Comparison of ENCODE assay signal across 23 cellular contexts in the genomic region with DNA sequence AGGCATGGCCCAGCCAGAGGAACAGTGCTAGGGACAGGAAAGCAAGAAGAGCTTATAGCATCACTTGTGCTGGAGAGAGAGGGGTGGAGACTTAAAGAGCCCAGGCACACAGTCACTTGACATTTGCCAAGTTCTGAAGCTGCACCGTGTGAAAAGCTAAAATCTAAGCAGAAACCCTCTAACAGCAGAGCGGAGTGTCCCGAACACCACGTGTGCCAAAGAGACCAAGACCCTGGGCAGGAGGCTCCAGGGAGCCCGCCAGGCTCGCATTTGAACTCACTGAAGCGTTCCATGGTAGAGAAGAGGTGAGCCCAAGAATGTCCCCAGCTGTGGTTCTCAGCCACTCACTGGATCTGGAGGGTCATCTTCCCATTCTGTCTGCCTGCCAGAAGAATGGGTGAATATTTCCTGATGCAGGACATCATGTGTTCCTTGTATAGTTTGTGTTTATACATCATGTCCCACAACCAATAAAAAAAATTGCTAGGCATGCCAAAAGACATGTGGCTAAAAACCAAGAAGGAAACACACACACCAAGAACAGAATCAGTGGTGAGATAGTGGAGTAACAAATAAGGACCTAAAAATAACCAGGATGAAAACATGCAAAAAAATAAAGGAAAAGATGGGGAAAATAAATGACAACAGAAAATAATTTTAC.
"Had no signal": no experiment of that assay in that cellular context is flagged by ENCODE, and none has a peak within 500 bp of the region (broad histone marks: within the 10 kb centered on the region; RNA-seq: fewer than 3 reads in every experiment).

No MANE protein-coding gene starts in this region.

- ATAC-seq: activated CD4-positive, CD25-positive, alpha-beta regulatory T cell treated with anti-CD3 and anti-CD28 coated beads, Interleukin-2, amount 50 U/mL, for 24 hours; activated CD8-positive, alpha-beta T cell treated with anti-CD3 and anti-CD28 coated beads for 36 hours; esophagus mucosa; stimulated activated memory B cell treated with anti-CD40 and anti-IgM and Interleukin-4, amounts not matched to agents 10 μg/mL and 1 μg/mL and 100 μg/mL, for 72 hours had no signal

- H3K9me3 ChIP-seq: adrenal gland had no signal

- H3K36me3 ChIP-seq: adrenal gland, ascending aorta, brain microvascular endothelial cell, sigmoid colon had no signal

- H3K4me1 ChIP-seq: adrenal gland, ascending aorta, sigmoid colon had no signal

- FAIRE-seq: endothelial cell of umbilical vein, frontal cortex had no signal

- DNase-seq: activated CD8-positive, alpha-beta T cell treated with anti-CD3 and anti-CD28 coated beads for 36 hours; activated gamma-delta T cell treated with Interleukin-2 at 50 U/mL for 16 hours; activated T-cell treated with anti-CD3 and anti-CD28 coated beads, Interleukin-2, amount 50 U/mL, for 1 hour; adrenal gland; brain microvascular endothelial cell; caudate nucleus; dermis blood vessel endothelial cell; effector memory CD4-positive, alpha-beta T cell; glutamatergic neuron; mesenchymal stem cell; nephron progenitor cell; nucleus accumbens; sigmoid colon; stimulated activated CD4-positive, alpha-beta T cell treated with anti-CD3 and anti-CD28 coated beads, Interleukin-15, amount 100 ng/mL, for 24 hours; trophoblast cell had no signal

- H3K27ac ChIP-seq: adrenal gland, ascending aorta, brain microvascular endothelial cell, hepatocyte, sigmoid colon had no signal

- H3K4me3 ChIP-seq: adrenal gland, ascending aorta, hepatocyte, sigmoid colon, smooth muscle cell had no signal

- H3K27me3 ChIP-seq: ascending aorta, brain microvascular endothelial cell, hepatocyte, sigmoid colon had no signal
